ENCODE assay signal across 1 cellular context in genomic region chr10:33115720-33116119, GRCh38.
TF ChIP-seq lines count a peak whose summit lies in the region.

No MANE protein-coding gene starts in this region.

TF ChIP-seq in GM23338, 12 proteins besides CTCF, POLR2A, EP300 and RAD21 (continued from another document):
- TF ChIP-seq ZNF462 (CRISPR knock-in tag; IDR thresholded peaks at IDR 0.05) (no peak), ETS1 (IDR thresholded peaks at IDR 0.05) (no peak), CREB1 (CRISPR knock-in tag; IDR thresholded peaks at IDR 0.05; ENCODE audit: low read depth) (no peak), STAT1 (IDR thresholded peaks at IDR 0.05; ENCODE audit: unreplicated experiment) (no peak), JUNB (IDR thresholded peaks at IDR 0.05; ENCODE audit: unreplicated experiment) (no peak), EZH2 (IDR thresholded peaks at IDR 0.05; ENCODE audit: low read depth, unreplicated experiment) (no peak)
